9 cellular contexts compared by ENCODE assay signal in the genomic region with DNA sequence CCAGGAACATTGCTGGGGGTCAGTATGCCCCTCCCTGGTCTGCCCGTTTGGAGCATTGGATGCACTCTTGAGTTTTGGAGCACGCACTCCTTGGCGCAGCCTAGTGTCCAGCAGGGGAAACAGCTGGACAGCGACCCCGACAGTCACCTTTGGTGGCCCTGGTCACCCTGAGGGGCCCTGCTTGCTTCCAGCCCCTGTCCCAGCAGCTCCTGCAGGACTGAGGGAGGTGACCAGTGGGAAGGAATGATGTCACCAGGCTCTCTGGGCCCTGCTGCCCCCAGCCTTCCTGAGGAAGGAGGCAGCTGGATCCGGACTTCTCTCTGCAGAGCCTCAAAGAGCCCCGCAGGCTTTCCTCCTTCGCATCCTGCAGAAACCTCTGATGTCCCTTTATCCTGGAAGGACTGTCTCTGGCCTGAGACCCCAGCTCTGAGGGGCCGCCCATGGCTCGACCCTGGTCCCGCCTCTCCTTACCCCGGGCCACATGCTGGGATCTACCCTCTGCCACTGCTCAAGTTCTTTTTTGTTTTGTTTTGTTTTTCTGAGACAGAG. TPM values are rescaled to one million over a fixed set of nuclear protein-coding genes. Genes with fewer than 3 reads are reported as not detected.
DNase-seq lines count a peak whose midpoint lies in the region; ATAC-seq, FAIRE-seq and TF ChIP-seq lines count a peak whose summit lies in the region.
"Had no signal": no experiment of that assay in that cellular context is flagged by ENCODE, and none has a peak within 500 bp of the region (broad histone marks: within the 10 kb centered on the region; RNA-seq: fewer than 3 reads in every experiment).

No MANE protein-coding gene starts in this region.

- H3K4me2 ChIP-seq in K562 (ENCODE audit: insufficient read depth, low read length) (0 out of 2 replicates have a peak overlapping the region, but pooled peaks have one; percentile 7), trophoblast cell (ENCODE audit: low read length) (no peak overlapping the region)

- FAIRE-seq in K562 (lab: Jason Lieb, UNC): no peak
- FAIRE-seq: islet of Langerhans had no signal

- H4K20me1 ChIP-seq in K562 (replicated peaks; ENCODE audit: control insufficient read depth, insufficient read depth, low read length): no peaks in the 10 kb centered on the region

- in situ Hi-C loops in K562 (cut with MboI): no loop called here

- no peak overlapping the region for H3K14ac ChIP-seq in trophoblast cell (ENCODE audit: low read length)

- no peak overlapping the region for H3K18ac ChIP-seq in trophoblast cell (ENCODE audit: low read length)

- H3K79me1 ChIP-seq in trophoblast cell (ENCODE audit: low read length): no peaks in the 10 kb centered on the region

- H3K79me2 ChIP-seq in K562 (ENCODE audit: control insufficient read depth, insufficient read depth, low read length): no peaks in the 10 kb centered on the region
- no peaks in the 10 kb centered on the region for H3K79me2 ChIP-seq in trophoblast cell (ENCODE audit: control insufficient read depth, insufficient read depth, low read length, poor library complexity)

- no peaks in the 10 kb centered on the region for H3K9me3 ChIP-seq in K562 (replicated peaks; ENCODE audit: control insufficient read depth, insufficient read depth, low read depth, low read length)
- no peaks in the 10 kb centered on the region for H3K9me3 ChIP-seq in right lobe of liver
- H3K9me3 ChIP-seq in upper lobe of left lung: no peaks in the 10 kb centered on the region
- H3K9me3 ChIP-seq in trophoblast cell (ENCODE audit: insufficient read depth, low read depth, low read length): no peaks in the 10 kb centered on the region

- no peak for DNase-seq in activated naive CD4-positive, alpha-beta T cell (lab: John Stamatoyannopoulos, UW)
- DNase-seq in K562 (ENCODE audit: extremely low read depth in 1 of 4, low spot score in 3 of 4) (peak; percentile 38 to 54 (median 50)), right lobe of liver (peak in 2 of 3 donors; percentile 68 to 70), upper lobe of left lung (no peak), NCI-H510A treated with DMSO at 0.1 percent for 48 hours (lab: John Stamatoyannopoulos, UW) (no peak), trophoblast cell (no peak), GF-D8 (lab: John Stamatoyannopoulos, UW) (no peak)

- TF ChIP-seq POLR2A in K562 (conservative IDR thresholded peaks at IDR 0.05) (no peak), right lobe of liver (IDR thresholded peaks at IDR 0.05) (no peak), upper lobe of left lung (IDR thresholded peaks at IDR 0.05) (no peak)

- no peaks in the 10 kb centered on the region for H3K9me3 Mint-ChIP-seq in activated naive CD4-positive, alpha-beta T cell treated with anti-CD3 and anti-CD28 coated beads, Interleukin-2, amount 50 U/mL, for 24 hours

- H4K91ac ChIP-seq in trophoblast cell (ENCODE audit: low read depth, low read length): no peak overlapping the region

- ATAC-seq in K562: peak; percentile 92
- peak; percentile 82 to 87 (median 85) for ATAC-seq in right lobe of liver
- ATAC-seq in upper lobe of left lung (ENCODE audit: low FRiP score in 2 of 2): peak; percentile 32 to 81

- H3K27me3 ChIP-seq in K562 (ENCODE audit: control insufficient read depth in 2 of 2, insufficient read depth in 2 of 2, low read length in 2 of 2) (peaks cover 2 to 20% of the 10 kb centered on the region in 2 experiments; a peak in 3 of 5 replicates), right lobe of liver (no peaks in the 10 kb centered on the region), upper lobe of left lung (no peaks in the 10 kb centered on the region), trophoblast cell (ENCODE audit: insufficient read depth, low read length) (no peaks in the 10 kb centered on the region)

- H3K4me3 ChIP-seq in K562 (no peak overlapping the region), right lobe of liver (peak overlapping the region in 2 of 3 donors; percentile 12 to 34), upper lobe of left lung (peak overlapping the region in 3 of 4 donors; percentile 36 to 51 (median 48)), trophoblast cell (ENCODE audit: low read depth, low read length) (no peak overlapping the region)

- no peak overlapping the region for H4K12ac ChIP-seq in trophoblast cell (ENCODE audit: low read depth, low read length)

- no peak overlapping the region for H2AK5ac ChIP-seq in trophoblast cell (ENCODE audit: low read length)

- H3K4ac ChIP-seq in trophoblast cell (ENCODE audit: low read depth, low read length): no peak overlapping the region

- TF ChIP-seq CTCF in K562 (IDR thresholded peaks at IDR 0.05 in 2 of 3, conservative IDR thresholded peaks at IDR 0.05 in 1 of 3; ENCODE audit: insufficient read depth in 2 of 3, low read depth in 1 of 3, low read length in 3 of 3) (peak; percentile 70 to 76 (median 72)), right lobe of liver (IDR thresholded peaks at IDR 0.05) (peak; percentile 13 to 40 (median 24)), upper lobe of left lung (IDR thresholded peaks at IDR 0.05) (peak in 3 of 6 experiments; percentile 23 to 38 (median 37))

- CTCF ChIA-PET in K562 (lab: Yijun Ruan, JAX; ENCODE audit: low intra/inter-chr PET ratio): no interaction called here

- TF ChIP-seq EP300 in K562 (IDR thresholded peaks at IDR 0.05; ENCODE audit: low read length): no peak
- TF ChIP-seq EP300 in upper lobe of left lung (IDR thresholded peaks at IDR 0.05): no peak

- no peak overlapping the region for H2BK12ac ChIP-seq in trophoblast cell (ENCODE audit: low read length)

- 52% methylated on average over 9 of the region's 12 CpGs for WGBS in K562 (ENCODE audit: insufficient coverage, low coverage, missing lambda C conversion rate)
- WGBS in right lobe of liver (ENCODE audit: insufficient coverage, low coverage, low lambda C conversion rate, missing lambda C conversion rate): 36% methylated on average over 2 of the region's 12 CpGs
- 45 to 49% methylated on average over 7 to 12 of the region's 12 CpGs for WGBS in upper lobe of left lung, 2 donors
- WGBS in trophoblast cell (ENCODE audit: extremely low coverage, insufficient coverage, insufficient read length): no CpG with 5 or more reads among the region's 12 CpGs

- H3K9ac ChIP-seq in K562 (ENCODE audit: insufficient read depth in 1 of 2, low read depth in 2 of 2, low read length in 2 of 2) (peak overlapping the region in 1 of 2 experiments; percentile 84; a peak in 2 of 4 replicates), trophoblast cell (ENCODE audit: low read length) (no peak overlapping the region)

- no peaks in the 10 kb centered on the region for H3K36me3 ChIP-seq in K562 (ENCODE audit: control insufficient read depth, insufficient read depth, low read length)
- no peaks in the 10 kb centered on the region for H3K36me3 ChIP-seq in right lobe of liver
- no peaks in the 10 kb centered on the region for H3K36me3 ChIP-seq in upper lobe of left lung
- H3K36me3 ChIP-seq in trophoblast cell (ENCODE audit: control insufficient read depth in 1 of 2, insufficient read depth in 2 of 2, low read length in 2 of 2): no peaks in the 10 kb centered on the region

- H4K8ac ChIP-seq in trophoblast cell (ENCODE audit: low read depth, low read length): no peak overlapping the region

- H3K4me3 Mint-ChIP-seq in activated naive CD4-positive, alpha-beta T cell treated with anti-CD3 and anti-CD28 coated beads, Interleukin-2, amount 50 U/mL, for 24 hours: peak overlapping the region; percentile 65

- BruUV-seq in K562 (replicated peaks; lab: Mats Ljungman, UMichigan): no TSS peak

- POLR2A ChIA-PET in K562 (lab: Yijun Ruan, JAX): interaction anchor here (0.7 to 1.1 kb wide), 3 partner anchors 11 to 42 kb away, joined by 3 to 5 read pairs (median 4); no protein-coding TSS in a partner anchor

- H2BK5ac ChIP-seq in trophoblast cell (ENCODE audit: low read depth, low read length, poor library complexity): no peak overlapping the region

- no peak overlapping the region for H3K27ac ChIP-seq in K562 (ENCODE audit: extremely low read depth, low read depth, low read length)
- H3K27ac ChIP-seq in right lobe of liver: peak overlapping the region in 2 of 3 donors; percentile 43 to 65
- H3K27ac ChIP-seq in upper lobe of left lung: peak overlapping the region; percentile 75 to 88 (median 86)
- no peak overlapping the region for H3K27ac ChIP-seq in trophoblast cell (ENCODE audit: low read depth, low read length)

- H3K9me1 ChIP-seq in K562 (ENCODE audit: control insufficient read depth, insufficient read depth, low read length): no peaks in the 10 kb centered on the region

- H3K23ac ChIP-seq in trophoblast cell (ENCODE audit: low read length): no peak overlapping the region

- peaks cover 19 to 59% of the 10 kb centered on the region in 2 experiments for H3K4me1 ChIP-seq in K562 (replicated peaks in 1 of 2; ENCODE audit: control insufficient read depth in 2 of 2, insufficient read depth in 2 of 2, low read length in 2 of 2)
- H3K4me1 ChIP-seq in right lobe of liver: no peaks in the 10 kb centered on the region
- H3K4me1 ChIP-seq in upper lobe of left lung: peaks cover 24 to 39% (median 29%) of the 10 kb centered on the region in 4 donors
- no peaks in the 10 kb centered on the region for H3K4me1 ChIP-seq in trophoblast cell (ENCODE audit: control insufficient read depth in 1 of 2, insufficient read depth in 2 of 2, low read length in 2 of 2)

- no peak overlapping the region for H3K27ac Mint-ChIP-seq in activated naive CD4-positive, alpha-beta T cell treated with anti-CD3 and anti-CD28 coated beads, Interleukin-2, amount 50 U/mL, for 24 hours

- intact Hi-C loops in K562 (cut with micrococcal nuclease): loop anchor here (1.0 kb wide), 1 partner anchor 28 kb away; no protein-coding TSS in a partner anchor
- intact Hi-C loops in right lobe of liver (cut with DNase I): no loop called here

- no peaks in the 10 kb centered on the region for H3K27me3 Mint-ChIP-seq in activated naive CD4-positive, alpha-beta T cell treated with anti-CD3 and anti-CD28 coated beads, Interleukin-2, amount 50 U/mL, for 24 hours

- H2AFZ ChIP-seq in K562 (ENCODE audit: low read depth, low read length) (peak overlapping the region; percentile 82), trophoblast cell (ENCODE audit: insufficient read depth, low read length, poor library complexity) (no peak overlapping the region)

- no peak overlapping the region for H2BK120ac ChIP-seq in trophoblast cell (ENCODE audit: insufficient read depth, low read length, poor library complexity)

- peaks cover 44% of the 10 kb centered on the region for H3K4me1 Mint-ChIP-seq in activated naive CD4-positive, alpha-beta T cell treated with anti-CD3 and anti-CD28 coated beads, Interleukin-2, amount 50 U/mL, for 24 hours

- no peaks in the 10 kb centered on the region for H3K36me3 Mint-ChIP-seq in activated naive CD4-positive, alpha-beta T cell treated with anti-CD3 and anti-CD28 coated beads, Interleukin-2, amount 50 U/mL, for 24 hours

- peak; percentile 41 to 65 for TF ChIP-seq RAD21 in K562 (CRISPR knock-in tag; conservative IDR thresholded peaks at IDR 0.05 in 1 of 2, IDR thresholded peaks at IDR 0.05 in 1 of 2)

RNA-seq across cellular contexts. Expression of a gene that starts 11.8 kb away (rescaled TPM):
- not detected in 2 replicates for total RNA-seq in K562 (2011; cell fraction: chromatin; rRNA removed; ENCODE audit: low replicate concordance)
- 0.17 TPM in 1 of 2 replicates, not detected in the other for total RNA-seq in K562 (2011; cell fraction: nucleolus; rRNA removed)
- total RNA-seq in K562 (2011; cell fraction: nucleoplasm; rRNA removed): 0.37 TPM in 1 of 2 replicates, not detected in the other
- total RNA-seq in K562 (2014; rRNA removed) (not detected in 2 replicates), K562 (2014; rRNA removed; fragmentation: Illumina TruSeq; extraction: Trizol) (not detected in 2 replicates), K562 (2015; rRNA removed; fragmentation: Illumina TruSeq; extraction: Trizol) (not detected in 2 replicates), K562 (2021) (0.16 and 0.22 TPM in 2 replicates), right lobe of liver (not detected), upper lobe of left lung (1 to 10 TPM in 1 of 6 donors, under 1 TPM in 3, not detected in 2; 0.17 to 1.0 (median 0.28) TPM)
- polyA plus RNA-seq in K562 (2011; rRNA removed) (not detected in 2 replicates), K562 (2014; fragmentation: Illumina TruSeq; extraction: Trizol) (not detected in 2 replicates), K562 (2014; fragmentation: Nextera tagmentation; extraction: Ambion mirVana) (not detected), K562 (2014; rRNA removed) (not detected in 2 replicates)
- polyA plus RNA-seq in K562 (2011; cell fraction: cytosol; rRNA removed): 0.03 TPM in 1 of 2 replicates, not detected in the other
- polyA plus RNA-seq in K562 (2011; cell fraction: nucleus; rRNA removed): 0.10 TPM in 1 of 2 replicates, not detected in the other
- polyA plus RNA-seq in K562 (2012): 0.14 TPM in 1 of 2 replicates, not detected in the other
- polyA minus RNA-seq in K562 (2011; rRNA and poly(A)+ RNA removed): not detected in 2 replicates
- not detected in 2 replicates for polyA minus RNA-seq in K562 (2011; cell fraction: cytosol; rRNA and poly(A)+ RNA removed)
- polyA minus RNA-seq in K562 (2011; cell fraction: nucleus; rRNA and poly(A)+ RNA removed): not detected in 2 replicates
- 0.33 and 0.34 TPM in 2 replicates for polyA plus RNA-seq in trophoblast cell (2013)

RNA-seq across cellular contexts. Expression of a gene that starts 21.9 kb away (rescaled TPM):
- total RNA-seq in K562 (2011; cell fraction: chromatin; rRNA removed; ENCODE audit: low replicate concordance): 1.1 TPM in 1 of 2 replicates, not detected in the other
- total RNA-seq in K562 (2011; cell fraction: nucleolus; rRNA removed): 0.50 and 1.1 TPM in 2 replicates
- total RNA-seq in K562 (2011; cell fraction: nucleoplasm; rRNA removed): not detected in 2 replicates
- not detected in 2 replicates for total RNA-seq in K562 (2014; rRNA removed)
- not detected in 2 replicates for total RNA-seq in K562 (2014; rRNA removed; fragmentation: Illumina TruSeq; extraction: Trizol)
- not detected in 2 replicates for total RNA-seq in K562 (2015; rRNA removed; fragmentation: Illumina TruSeq; extraction: Trizol)
- 1.5 and 2.2 TPM in 2 replicates for total RNA-seq in K562 (2021)
- 0.21 TPM in 1 of 2 replicates, not detected in the other for polyA plus RNA-seq in K562 (2011; rRNA removed)
- 0.40 TPM in 2 replicates for polyA plus RNA-seq in K562 (2011; cell fraction: cytosol; rRNA removed)
- polyA plus RNA-seq in K562 (2011; cell fraction: nucleus; rRNA removed): 0.29 and 0.43 TPM in 2 replicates
- 1.0 and 5.1 TPM in 2 replicates for polyA plus RNA-seq in K562 (2012)
- 0.31 and 0.64 TPM in 2 replicates for polyA plus RNA-seq in K562 (2014; fragmentation: Illumina TruSeq; extraction: Trizol)
- polyA plus RNA-seq in K562 (2014; fragmentation: Nextera tagmentation; extraction: Ambion mirVana): under 1 TPM; 0.24 to 0.42 TPM
- 0.43 and 2.0 TPM in 2 replicates for polyA plus RNA-seq in K562 (2014; rRNA removed)
- not detected in 2 replicates for polyA minus RNA-seq in K562 (2011; rRNA and poly(A)+ RNA removed)
- not detected in 2 replicates for polyA minus RNA-seq in K562 (2011; cell fraction: cytosol; rRNA and poly(A)+ RNA removed)
- polyA minus RNA-seq in K562 (2011; cell fraction: nucleus; rRNA and poly(A)+ RNA removed): not detected in 2 replicates
- 1,000 to 10,000 TPM in 2 of 6 experiments, 100 to 1,000 TPM in 4; 204 to 1,268 (median 669) TPM for total RNA-seq in right lobe of liver
- total RNA-seq in upper lobe of left lung: 100 to 1,000 TPM in 3 of 6 donors, 10 to 100 TPM in 3; 31.4 to 220 (median 116) TPM
- 25.1 and 25.7 TPM in 2 replicates for polyA plus RNA-seq in trophoblast cell (2013)

RNA-seq across cellular contexts. Expression of a gene that starts 25.1 kb away (rescaled TPM):
- 3.9 and 8.4 TPM in 2 replicates for total RNA-seq in K562 (2011; cell fraction: chromatin; rRNA removed; ENCODE audit: low replicate concordance)
- 8.7 and 9.3 TPM in 2 replicates for total RNA-seq in K562 (2011; cell fraction: nucleolus; rRNA removed)
- 3.0 and 3.1 TPM in 2 replicates for total RNA-seq in K562 (2011; cell fraction: nucleoplasm; rRNA removed)
- total RNA-seq in K562 (2014; rRNA removed) (11.8 and 14.2 TPM in 2 replicates), K562 (2014; rRNA removed; fragmentation: Illumina TruSeq; extraction: Trizol) (1.9 and 2.4 TPM in 2 replicates), K562 (2015; rRNA removed; fragmentation: Illumina TruSeq; extraction: Trizol) (5.1 and 5.4 TPM in 2 replicates), K562 (2021) (9.4 and 10.1 TPM in 2 replicates), right lobe of liver (1 to 10 TPM; 4.0 to 8.4 (median 5.4) TPM), upper lobe of left lung (10 to 100 TPM; 13.8 to 25.2 (median 16.8) TPM)
- polyA plus RNA-seq in K562 (2011; rRNA removed) (3.6 and 4.7 TPM in 2 replicates), K562 (2014; fragmentation: Illumina TruSeq; extraction: Trizol) (3.3 and 5.0 TPM in 2 replicates), K562 (2014; fragmentation: Nextera tagmentation; extraction: Ambion mirVana) (not detected), K562 (2014; rRNA removed) (8.3 and 8.7 TPM in 2 replicates)
- polyA plus RNA-seq in K562 (2011; cell fraction: cytosol; rRNA removed): 6.0 and 16.0 TPM in 2 replicates
- 6.6 and 12.0 TPM in 2 replicates for polyA plus RNA-seq in K562 (2011; cell fraction: nucleus; rRNA removed)
- 6.3 and 12.0 TPM in 2 replicates for polyA plus RNA-seq in K562 (2012)
- polyA minus RNA-seq in K562 (2011; rRNA and poly(A)+ RNA removed): 0.81 and 2.0 TPM in 2 replicates
- polyA minus RNA-seq in K562 (2011; cell fraction: cytosol; rRNA and poly(A)+ RNA removed): 4.6 and 6.7 TPM in 2 replicates
- polyA minus RNA-seq in K562 (2011; cell fraction: nucleus; rRNA and poly(A)+ RNA removed): 1.9 and 2.6 TPM in 2 replicates
- polyA plus RNA-seq in trophoblast cell (2013): 8.4 and 8.7 TPM in 2 replicates

RNA-seq across cellular contexts. Expression of a gene that starts 41.0 kb away (rescaled TPM):
- total RNA-seq in K562 (2011; cell fraction: chromatin; rRNA removed; ENCODE audit: low replicate concordance): 0.14 TPM in 1 of 2 replicates, not detected in the other
- total RNA-seq in K562 (2011; cell fraction: nucleolus; rRNA removed): 0.17 TPM in 1 of 2 replicates, not detected in the other
- 0.07 and 0.15 TPM in 2 replicates for total RNA-seq in K562 (2011; cell fraction: nucleoplasm; rRNA removed)
- total RNA-seq in K562 (2014; rRNA removed) (not detected in 2 replicates), K562 (2014; rRNA removed; fragmentation: Illumina TruSeq; extraction: Trizol) (not detected in 2 replicates), K562 (2015; rRNA removed; fragmentation: Illumina TruSeq; extraction: Trizol) (0.04 TPM in 1 of 2 replicates, not detected in the other), K562 (2021) (0.09 TPM in 1 of 2 replicates, not detected in the other), right lobe of liver (1 to 10 TPM; 1.3 to 2.0 (median 1.6) TPM), upper lobe of left lung (10 to 100 TPM; 10.0 to 41.4 (median 20.5) TPM)
- polyA plus RNA-seq in K562 (2011; rRNA removed) (not detected in 2 replicates), K562 (2014; fragmentation: Illumina TruSeq; extraction: Trizol) (0.03 TPM in 1 of 2 replicates, not detected in the other), K562 (2014; fragmentation: Nextera tagmentation; extraction: Ambion mirVana) (not detected), K562 (2014; rRNA removed) (not detected in 2 replicates)
- polyA plus RNA-seq in K562 (2011; cell fraction: cytosol; rRNA removed): 0.01 TPM in 1 of 2 replicates, not detected in the other
- 0.03 and 0.08 TPM in 2 replicates for polyA plus RNA-seq in K562 (2011; cell fraction: nucleus; rRNA removed)
- polyA plus RNA-seq in K562 (2012): 0.51 and 0.58 TPM in 2 replicates
- not detected in 2 replicates for polyA minus RNA-seq in K562 (2011; rRNA and poly(A)+ RNA removed)
- 0.19 TPM in 1 of 2 replicates, not detected in the other for polyA minus RNA-seq in K562 (2011; cell fraction: cytosol; rRNA and poly(A)+ RNA removed)
- not detected in 2 replicates for polyA minus RNA-seq in K562 (2011; cell fraction: nucleus; rRNA and poly(A)+ RNA removed)
- polyA plus RNA-seq in trophoblast cell (2013): 0.14 and 0.17 TPM in 2 replicates

RNA-seq across cellular contexts. Expression of a gene that starts 47.5 kb away (rescaled TPM):
- 3.3 and 8.4 TPM in 2 replicates for total RNA-seq in K562 (2011; cell fraction: chromatin; rRNA removed; ENCODE audit: low replicate concordance)
- 6.6 and 7.7 TPM in 2 replicates for total RNA-seq in K562 (2011; cell fraction: nucleolus; rRNA removed)
- total RNA-seq in K562 (2011; cell fraction: nucleoplasm; rRNA removed): 4.5 and 4.7 TPM in 2 replicates
- total RNA-seq in K562 (2014; rRNA removed) (2.7 and 3.2 TPM in 2 replicates), K562 (2014; rRNA removed; fragmentation: Illumina TruSeq; extraction: Trizol) (0.61 and 0.84 TPM in 2 replicates), K562 (2015; rRNA removed; fragmentation: Illumina TruSeq; extraction: Trizol) (1.8 and 2.1 TPM in 2 replicates), K562 (2021) (9.3 and 10.0 TPM in 2 replicates), right lobe of liver (1 to 10 TPM; 1.3 to 4.4 (median 1.7) TPM), upper lobe of left lung (10 to 100 TPM in 4 of 6 donors, 1 to 10 TPM in 2; 4.2 to 20.3 (median 11.6) TPM)
- polyA plus RNA-seq in K562 (2011; rRNA removed) (0.74 and 1.2 TPM in 2 replicates), K562 (2014; fragmentation: Illumina TruSeq; extraction: Trizol) (1.8 and 5.0 TPM in 2 replicates), K562 (2014; fragmentation: Nextera tagmentation; extraction: Ambion mirVana) (under 1 TPM; 0.49 to 0.62 TPM), K562 (2014; rRNA removed) (3.1 and 3.2 TPM in 2 replicates)
- polyA plus RNA-seq in K562 (2011; cell fraction: cytosol; rRNA removed): 0.93 and 2.0 TPM in 2 replicates
- 3.5 and 6.9 TPM in 2 replicates for polyA plus RNA-seq in K562 (2011; cell fraction: nucleus; rRNA removed)
- 6.1 and 13.6 TPM in 2 replicates for polyA plus RNA-seq in K562 (2012)
- 0.88 and 0.99 TPM in 2 replicates for polyA minus RNA-seq in K562 (2011; rRNA and poly(A)+ RNA removed)
- polyA minus RNA-seq in K562 (2011; cell fraction: cytosol; rRNA and poly(A)+ RNA removed): 3.6 and 7.0 TPM in 2 replicates
- polyA minus RNA-seq in K562 (2011; cell fraction: nucleus; rRNA and poly(A)+ RNA removed): 3.0 and 3.4 TPM in 2 replicates
- 8.3 and 8.5 TPM in 2 replicates for polyA plus RNA-seq in trophoblast cell (2013)

Comparison
In these comparisons a context has a peak if more than half of its experiments do, and no peak if none do; other contexts are left out.
1. DNase-seq: peak in K562 (4 of 4) and right lobe of liver (2 of 3); none in activated naive CD4-positive, alpha-beta T cell (0 of 4), upper lobe of left lung (0 of 2), NCI-H510A treated with DMSO at 0.1 percent for 48 hours (single experiment), trophoblast cell (0 of 2) and GF-D8 (single experiment).
2. H3K27ac ChIP-seq: peak in right lobe of liver (2 of 3) and upper lobe of left lung (4 of 4); none in K562 (single experiment) and trophoblast cell (single experiment).
3. H3K4me3 ChIP-seq: peak in right lobe of liver (2 of 3) and upper lobe of left lung (3 of 4); none in K562 (single experiment) and trophoblast cell (single experiment).
4. RNA of a gene that starts 21.9 kb away (total RNA-seq): 204 to 1,268 TPM in right lobe of liver and 31.4 to 220 TPM in upper lobe of left lung; 0.50 to 2.2 TPM in K562; every median in the first group is over 10 times any median in the second.
5. Peak in every context shown above with its lines, with median percentiles within 50 percentile points of each other: ATAC-seq.